8 cellular contexts compared by ENCODE assay signal in genomic region chrX:111095974-111096870, GRCh38. TPM values are rescaled to one million over a fixed set of nuclear protein-coding genes. Genes with fewer than 3 reads are reported as not detected.
DNase-seq lines count a peak whose midpoint lies in the region; ATAC-seq and TF ChIP-seq lines count a peak whose summit lies in the region.

Gene PAK3 (plus strand): TSS chrX:111096191. CDS start chrX:111123104, 26,913 bp downstream.

- DNase-seq in ACHN (peak; percentile 66), NCI-H146 (lab: John Stamatoyannopoulos, UW) (peak; percentile 58), upper lobe of left lung (peak; percentile 44 to 67), GF-D8 (lab: John Stamatoyannopoulos, UW) (no peak)
- DNase-seq in activated CD4-positive, alpha-beta memory T cell treated with anti-CD3 and anti-CD28 coated beads for 36 hours, result peak; percentile 38

- H3K27ac ChIP-seq in muscle layer of duodenum (ENCODE audit: low read length), result no peak within 1 kb of the TSS
- H3K27ac ChIP-seq in upper lobe of left lung, result peak within 1 kb of the TSS in 1 of 4 donors; percentile 71

- intact Hi-C loops in activated CD4-positive, alpha-beta memory T cell treated with anti-CD3 and anti-CD28 coated beads for 36 hours (cut with micrococcal nuclease), result loop anchor here (1.0 kb wide), 1 partner anchor 148 kb away; no protein-coding TSS in a partner anchor

- H3K27me3 ChIP-seq in muscle layer of duodenum (ENCODE audit: low read depth, low read length) (no peaks in the 10 kb centered on the region), upper lobe of left lung (peaks cover 0 to 5% (median 0%) of the 10 kb centered on the region in 4 donors)

- no peak for TF ChIP-seq EP300 in upper lobe of left lung (IDR thresholded peaks at IDR 0.05)

- H3K9me3 ChIP-seq in muscle layer of duodenum (ENCODE audit: control insufficient read depth in 1 of 2, low read length in 2 of 2) (no peaks in the 10 kb centered on the region), upper lobe of left lung (no peaks in the 10 kb centered on the region)

- H3K4me1 ChIP-seq in muscle layer of duodenum (ENCODE audit: control insufficient read depth in 1 of 2, insufficient read depth in 2 of 2, low read length in 2 of 2), result no peaks in the 10 kb centered on the region
- peaks cover 0 to 17% (median 0%) of the 10 kb centered on the region in 4 donors for H3K4me1 ChIP-seq in upper lobe of left lung

- H3K4me1 Mint-ChIP-seq in activated CD4-positive, alpha-beta memory T cell treated with anti-CD3 and anti-CD28 coated beads for 36 hours (ENCODE audit: low read depth), result peaks cover 22% of the 10 kb centered on the region

- H3K36me3 ChIP-seq in muscle layer of duodenum (ENCODE audit: control insufficient read depth in 1 of 2, insufficient read depth in 2 of 2, low read length in 2 of 2), result no peaks in the 10 kb centered on the region
- no peaks in the 10 kb centered on the region for H3K36me3 ChIP-seq in upper lobe of left lung

- H3K4me3 ChIP-seq in muscle layer of duodenum (ENCODE audit: low read depth in 1 of 2, low read length in 2 of 2) (peak within 1 kb of the TSS; percentile 61 to 70), upper lobe of left lung (peak within 1 kb of the TSS; percentile 20 to 51 (median 42))

- CTCF ChIA-PET in activated CD4-positive, alpha-beta memory T cell treated with anti-CD3 and anti-CD28 coated beads for 36 hours (lab: Charles Lee), result interaction anchor here (1.6 kb wide), 1 partner anchor 148 kb away, joined by 5 read pairs; no protein-coding TSS in a partner anchor

- in situ Hi-C loops in ACHN (cut with HindIII; ENCODE audit: low pct_ligation_motif_present, low pct_unique_long_range_greater_than_20kb, low sequenced_read_pairs), result no loop called here

- no peak for TF ChIP-seq POLR2A in upper lobe of left lung (IDR thresholded peaks at IDR 0.05)

- POLR2A ChIA-PET in activated CD4-positive, alpha-beta memory T cell treated with anti-CD3 and anti-CD28 coated beads for 36 hours (lab: Charles Lee), result no interaction called here

- H3K27ac Mint-ChIP-seq in activated CD4-positive, alpha-beta memory T cell treated with anti-CD3 and anti-CD28 coated beads for 36 hours, result no peak within 1 kb of the TSS

- peak; percentile 44 for ATAC-seq in GM19351 (IDR thresholded peaks at IDR 0.05; ENCODE audit: unreplicated experiment)
- peak; percentile 48 for ATAC-seq in esophagus mucosa
- peak in 1 of 2 donors; percentile 96 for ATAC-seq in upper lobe of left lung (ENCODE audit: low FRiP score in 2 of 2)

- 4 to 23% methylated on average over 4 to 43 of the region's 51 CpGs for WGBS in upper lobe of left lung, 2 donors

- peak within 1 kb of the TSS; percentile 74 for H3K4me3 Mint-ChIP-seq in activated CD4-positive, alpha-beta memory T cell treated with anti-CD3 and anti-CD28 coated beads for 36 hours

- H3K27me3 Mint-ChIP-seq in activated CD4-positive, alpha-beta memory T cell treated with anti-CD3 and anti-CD28 coated beads for 36 hours, result peaks cover 1% of the 10 kb centered on the region

- H3K36me3 Mint-ChIP-seq in activated CD4-positive, alpha-beta memory T cell treated with anti-CD3 and anti-CD28 coated beads for 36 hours, result no peaks in the 10 kb centered on the region

- H3K9me3 Mint-ChIP-seq in activated CD4-positive, alpha-beta memory T cell treated with anti-CD3 and anti-CD28 coated beads for 36 hours, result no peaks in the 10 kb centered on the region

- no peak for TF ChIP-seq CTCF in upper lobe of left lung (IDR thresholded peaks at IDR 0.05)

RNA-seq across cellular contexts. Expression of gene PAK3, which starts in this region (rescaled TPM):
- total RNA-seq in activated CD4-positive, alpha-beta memory T cell treated with anti-CD3 and anti-CD28 coated beads for 36 hours, result 1 to 10 TPM; 1.3 to 1.5 TPM
- total RNA-seq in esophagus mucosa (0.28 TPM), upper lobe of left lung (1 to 10 TPM in 5 of 6 donors, not detected in 1; 1.1 to 1.6 (median 1.3) TPM)

Comparison
In these comparisons a context has a peak if more than half of its experiments do, and no peak if none do; other contexts are left out.
1. Peak in ATAC-seq in esophagus mucosa; RNA of the gene not detected or under 1 TPM.